ENCODE assay signal across 13 cellular contexts in genomic region chr16:89369266-89369895, GRCh38.
DNase-seq lines count a peak whose midpoint lies in the region; ATAC-seq, FAIRE-seq and TF ChIP-seq lines count a peak whose summit lies in the region.
"Had no signal": no experiment of that assay in that cellular context is flagged by ENCODE, and none has a peak within 500 bp of the region (broad histone marks: within the 10 kb centered on the region; RNA-seq: fewer than 3 reads in every experiment).

No MANE protein-coding gene starts in this region.

- H3K4me3 Mint-ChIP-seq in central memory CD8-positive, alpha-beta T cell: no peak overlapping the region
- H3K4me3 Mint-ChIP-seq in naive thymus-derived CD4-positive, alpha-beta T cell: peak overlapping the region in 4 of 10 donors; percentile 4 to 63 (median 6)
- H3K4me3 Mint-ChIP-seq: activated naive CD8-positive, alpha-beta T cell treated with anti-CD3 and anti-CD28 coated beads, Interleukin-2, amount 10 ng/mL, durations not matched to agents 7 days and 5 days had no signal

- peak overlapping the region; percentile 56 for H3K27ac Mint-ChIP-seq in central memory CD8-positive, alpha-beta T cell (ENCODE audit: low read depth)
- H3K27ac Mint-ChIP-seq in naive thymus-derived CD4-positive, alpha-beta T cell: peak overlapping the region in 8 of 9 donors; percentile 7 to 77 (median 42)
- H3K27ac Mint-ChIP-seq: activated naive CD8-positive, alpha-beta T cell treated with anti-CD3 and anti-CD28 coated beads, Interleukin-2, amount 10 ng/mL, durations not matched to agents 7 days and 5 days had no signal

- no peaks in the 10 kb centered on the region for H3K9me3 Mint-ChIP-seq in central memory CD8-positive, alpha-beta T cell
- no peaks in the 10 kb centered on the region for H3K9me3 Mint-ChIP-seq in naive thymus-derived CD4-positive, alpha-beta T cell
- H3K9me3 Mint-ChIP-seq: activated naive CD8-positive, alpha-beta T cell treated with anti-CD3 and anti-CD28 coated beads, Interleukin-2, amount 10 ng/mL, durations not matched to agents 7 days and 5 days had no signal

- TF ChIP-seq EP300 in HepG2 (IDR thresholded peaks at IDR 0.05; ENCODE audit: low read depth in 2 of 2, low read length in 2 of 2) (no peak), HepG2 (CRISPR knock-in tag; IDR thresholded peaks at IDR 0.05; ENCODE audit: borderline replicate concordance) (no peak)

- peaks cover 89% of the 10 kb centered on the region for H3K4me1 Mint-ChIP-seq in central memory CD8-positive, alpha-beta T cell
- peaks cover 61 to 95% (median 84%) of the 10 kb centered on the region in 7 donors for H3K4me1 Mint-ChIP-seq in naive thymus-derived CD4-positive, alpha-beta T cell

- peak; percentile 10; the same call in 2 of the 3 replicates for ATAC-seq in HepG2
- ATAC-seq in right lobe of liver: no peak
- no peak for ATAC-seq in central memory CD8-positive, alpha-beta T cell (replicated peaks; ENCODE audit: extremely low read depth, poor library complexity, severe bottlenecking)
- ATAC-seq in naive thymus-derived CD4-positive, alpha-beta T cell: no peak
- no peak for ATAC-seq in HG03280 (IDR thresholded peaks at IDR 0.05; ENCODE audit: unreplicated experiment)
- ATAC-seq in HG03342 (IDR thresholded peaks at IDR 0.05; ENCODE audit: unreplicated experiment): no peak

- CTCF ChIA-PET in HepG2 (lab: Yijun Ruan, JAX; ENCODE audit: low intra/inter-chr PET ratio, low total read pairs): no interaction called here
- CTCF ChIA-PET in naive thymus-derived CD4-positive, alpha-beta T cell (lab: Charles Lee): no interaction called here

- DNase-seq in HepG2 (ENCODE audit: low spot score) (no peak), right lobe of liver (no peak), T-helper 9 cell (no peak), RKO (ENCODE audit: low spot score) (no peak)
- no peak for DNase-seq in central memory CD8-positive, alpha-beta T cell (ENCODE audit: low spot score in 2 of 2)
- no peak for DNase-seq in naive thymus-derived CD4-positive, alpha-beta T cell
- DNase-seq: activated naive CD8-positive, alpha-beta T cell treated with anti-CD3 and anti-CD28 coated beads, Interleukin-2, amount 10 ng/mL, durations not matched to agents 7 days and 5 days; dermis blood vessel endothelial cell; NCI-H1092; NCI-H510A; SIG-M5 had no signal

- intact Hi-C loops in HepG2 (cut with micrococcal nuclease; ENCODE audit: unreplicated experiment) (no loop called here), right lobe of liver (cut with DNase I) (no loop called here)
- intact Hi-C loops in naive thymus-derived CD4-positive, alpha-beta T cell (cut with micrococcal nuclease): no loop called here

- POLR2A ChIA-PET in HepG2 (lab: Yijun Ruan, JAX): no interaction called here
- POLR2A ChIA-PET in naive thymus-derived CD4-positive, alpha-beta T cell (lab: Charles Lee): interaction anchor here (0.7 kb wide), 1 partner anchor 143 kb away, joined by 4 read pairs; no protein-coding TSS in a partner anchor

- H3K4me2 ChIP-seq in HepG2 (ENCODE audit: low read depth, low read length): no peak overlapping the region

- H3K27me3 Mint-ChIP-seq in central memory CD8-positive, alpha-beta T cell: no peaks in the 10 kb centered on the region
- H3K27me3 Mint-ChIP-seq in naive thymus-derived CD4-positive, alpha-beta T cell: no peaks in the 10 kb centered on the region
- H3K27me3 Mint-ChIP-seq: activated naive CD8-positive, alpha-beta T cell treated with anti-CD3 and anti-CD28 coated beads, Interleukin-2, amount 10 ng/mL, durations not matched to agents 7 days and 5 days had no signal

- no peak overlapping the region for H2AFZ ChIP-seq in HepG2 (ENCODE audit: low read length)

- H3K36me3 Mint-ChIP-seq in central memory CD8-positive, alpha-beta T cell (ENCODE audit: insufficient read depth): peaks cover 22% of the 10 kb centered on the region
- H3K36me3 Mint-ChIP-seq in naive thymus-derived CD4-positive, alpha-beta T cell: peaks cover 0 to 23% (median 6%) of the 10 kb centered on the region in 5 donors

- 91% methylated on average over 17 of the region's 17 CpGs for WGBS in HepG2 (ENCODE audit: low lambda C conversion rate)
- WGBS in right lobe of liver (ENCODE audit: insufficient coverage, low coverage, low lambda C conversion rate, missing lambda C conversion rate): 84% methylated on average over 10 of the region's 17 CpGs

- peaks cover 29% of the 10 kb centered on the region for H3K4me1 ChIP-seq in HepG2 (ENCODE audit: insufficient read depth, low read length)
- H3K4me1 ChIP-seq in right lobe of liver: peaks cover 0 to 15% (median 0%) of the 10 kb centered on the region in 4 donors
- peaks cover 27 to 40% of the 10 kb centered on the region in 2 donors for H3K4me1 ChIP-seq in naive thymus-derived CD4-positive, alpha-beta T cell (ENCODE audit: control insufficient read depth in 2 of 2, insufficient read depth in 2 of 2, low read length in 2 of 2)

- TF ChIP-seq CTCF in HepG2 (CRISPR knock-in tag; IDR thresholded peaks at IDR 0.05): no peak
- TF ChIP-seq CTCF in right lobe of liver (IDR thresholded peaks at IDR 0.05): no peak

- H3K79me2 ChIP-seq in HepG2 (ENCODE audit: insufficient read depth, low read length): peaks cover 100% of the 10 kb centered on the region

- no peak for TF ChIP-seq RAD21 in HepG2 (CRISPR knock-in tag; IDR thresholded peaks at IDR 0.05)

- H3K4me3 ChIP-seq in HepG2 (replicated peaks in 1 of 3; ENCODE audit: insufficient read depth in 1 of 3, low read depth in 2 of 3, low read length in 3 of 3): no peak overlapping the region
- no peak overlapping the region for H3K4me3 ChIP-seq in right lobe of liver
- no peak overlapping the region for H3K4me3 ChIP-seq in naive thymus-derived CD4-positive, alpha-beta T cell (ENCODE audit: low read length)

- FAIRE-seq in HepG2 (lab: Jason Lieb, UNC): no peak

- no peaks in the 10 kb centered on the region for H3K9me3 ChIP-seq in HepG2 (ENCODE audit: low read length)
- H3K9me3 ChIP-seq in right lobe of liver: no peaks in the 10 kb centered on the region
- no peaks in the 10 kb centered on the region for H3K9me3 ChIP-seq in naive thymus-derived CD4-positive, alpha-beta T cell (ENCODE audit: control insufficient read depth in 2 of 3, low read length in 3 of 3)

- no peak overlapping the region for H3K27ac ChIP-seq in HepG2 (ENCODE audit: extremely low read length, insufficient read depth, low read length)
- H3K27ac ChIP-seq in right lobe of liver: no peak overlapping the region
- H3K27ac ChIP-seq in naive thymus-derived CD4-positive, alpha-beta T cell (ENCODE audit: low read depth, low read length): no peak overlapping the region

- in situ Hi-C loops in HepG2 (cut with HindIII; ENCODE audit: extremely low pct_ligation_motif_present, low pct_unique_long_range_greater_than_20kb): no loop called here

- H4K20me1 ChIP-seq in HepG2 (ENCODE audit: insufficient read depth, low read length): peaks cover 98% of the 10 kb centered on the region

- H3K27me3 ChIP-seq in HepG2 (ENCODE audit: control insufficient read depth in 1 of 2, insufficient read depth in 2 of 2, low read length in 2 of 2): no peaks in the 10 kb centered on the region
- H3K27me3 ChIP-seq in right lobe of liver: no peaks in the 10 kb centered on the region
- H3K27me3 ChIP-seq in naive thymus-derived CD4-positive, alpha-beta T cell (ENCODE audit: control insufficient read depth in 2 of 2, insufficient read depth in 2 of 2, low read length in 2 of 2): no peaks in the 10 kb centered on the region

- H3K9ac ChIP-seq in HepG2 (ENCODE audit: insufficient read depth, low read depth, low read length): no peak overlapping the region

- peaks cover 25 to 46% of the 10 kb centered on the region in 2 experiments for H3K36me3 ChIP-seq in HepG2 (replicated peaks in 1 of 2; ENCODE audit: control insufficient read depth in 1 of 2, insufficient read depth in 2 of 2, low read length in 2 of 2)
- no peaks in the 10 kb centered on the region for H3K36me3 ChIP-seq in right lobe of liver
- H3K36me3 ChIP-seq in naive thymus-derived CD4-positive, alpha-beta T cell (ENCODE audit: control insufficient read depth in 2 of 3, insufficient read depth in 3 of 3, low read length in 3 of 3): peaks cover 0 to 31% (median 0%) of the 10 kb centered on the region in 3 experiments

- no peak for TF ChIP-seq POLR2A in HepG2 (IDR thresholded peaks at IDR 0.05; ENCODE audit: insufficient read depth in 1 of 2, low read depth in 2 of 2, low read length in 2 of 2)
- TF ChIP-seq POLR2A in right lobe of liver (IDR thresholded peaks at IDR 0.05): no peak

- no TSS peak for BruUV-seq in HepG2 (replicated peaks; lab: Mats Ljungman, UMichigan)

TF ChIP-seq in HepG2, 621 proteins besides CTCF, POLR2A, EP300 and RAD21 (continues in another document):
- TF ChIP-seq ZNF160 (CRISPR knock-in tag; IDR thresholded peaks at IDR 0.05) (no peak), ZNF383 (CRISPR knock-in tag; IDR thresholded peaks at IDR 0.05; ENCODE audit: borderline replicate concordance) (no peak), THYN1 (CRISPR knock-in tag; IDR thresholded peaks at IDR 0.05; ENCODE audit: borderline replicate concordance, low read depth) (no peak), ZNF451 (CRISPR knock-in tag; IDR thresholded peaks at IDR 0.05) (no peak), YY1 (IDR thresholded peaks at IDR 0.05; ENCODE audit: insufficient read depth, insufficient replicate concordance, low read depth, low read length) (no peak), ZBTB38 (CRISPR knock-in tag; IDR thresholded peaks at IDR 0.05) (0 out of 2 replicates have a peak, but pooled peaks have one; percentile 40), SRSF1 (optimal IDR thresholded peaks at IDR 0.05; ENCODE audit: low read depth, low read length) (no peak), CHD2 (IDR thresholded peaks at IDR 0.05; ENCODE audit: low read depth, low read length) (no peak), ZFP82 (CRISPR knock-in tag; IDR thresholded peaks at IDR 0.05; ENCODE audit: borderline replicate concordance) (no peak), SETDB1 (CRISPR knock-in tag; IDR thresholded peaks at IDR 0.05; ENCODE audit: borderline replicate concordance) (no peak), TERF1 (CRISPR knock-in tag; IDR thresholded peaks at IDR 0.05) (no peak), SPEN (CRISPR knock-in tag; IDR thresholded peaks at IDR 0.05; ENCODE audit: low read depth) (no peak)
